Comparison of ENCODE assay signal across 22 cellular contexts in genomic region chr15:37359495-37360290, GRCh38.
"Had no signal": no experiment of that assay in that cellular context is flagged by ENCODE, and none has a peak within 500 bp of the region (broad histone marks: within the 10 kb centered on the region; RNA-seq: fewer than 3 reads in every experiment).

No MANE protein-coding gene starts in this region.

- H3K36me3 Mint-ChIP-seq: IgD-negative memory B cell had no signal

- H3K27ac ChIP-seq: HL-60, KMS-11, SJSA1, SK-N-MC had no signal

- H3K4me1 Mint-ChIP-seq: IgD-negative memory B cell had no signal

- H3K27me3 ChIP-seq: SJSA1 had no signal

- H3K36me3 ChIP-seq: SJSA1 had no signal

- H3K27me3 Mint-ChIP-seq: IgD-negative memory B cell had no signal

- H3K4me1 ChIP-seq: SJSA1 had no signal

- DNase-seq: MV-4-11, NCI-H1048, NCI-H1105 treated with DMSO at 0.1 percent for 48 hours, NCI-H1417 treated with DMSO at 0.1 percent for 48 hours, NCI-H146, NCI-H1694 treated with DMSO at 0.1 percent for 48 hours, NCI-H1930, NCI-H2081, NCI-H2107, NCI-H2227 treated with DMSO at 0.1 percent for 48 hours, NCI-H524, NCI-H526 treated with DMSO at 0.1 percent for 48 hours, NCI-H748 treated with DMSO at 0.1 percent for 48 hours, Right ventricle myocardium superior, RPMI8226, SIG-M5 had no signal

- H3K4me3 ChIP-seq: K562, SJSA1, SK-N-MC had no signal

- H3K27ac Mint-ChIP-seq: IgD-negative memory B cell had no signal

- H3K9ac ChIP-seq: KMS-11 had no signal

- H3K4me2 ChIP-seq: KMS-11 had no signal

- ATAC-seq: K562 had no signal

- H3K9me3 ChIP-seq: SJSA1 had no signal
